ENCODE assay signal across 8 cellular contexts in the genomic region with DNA sequence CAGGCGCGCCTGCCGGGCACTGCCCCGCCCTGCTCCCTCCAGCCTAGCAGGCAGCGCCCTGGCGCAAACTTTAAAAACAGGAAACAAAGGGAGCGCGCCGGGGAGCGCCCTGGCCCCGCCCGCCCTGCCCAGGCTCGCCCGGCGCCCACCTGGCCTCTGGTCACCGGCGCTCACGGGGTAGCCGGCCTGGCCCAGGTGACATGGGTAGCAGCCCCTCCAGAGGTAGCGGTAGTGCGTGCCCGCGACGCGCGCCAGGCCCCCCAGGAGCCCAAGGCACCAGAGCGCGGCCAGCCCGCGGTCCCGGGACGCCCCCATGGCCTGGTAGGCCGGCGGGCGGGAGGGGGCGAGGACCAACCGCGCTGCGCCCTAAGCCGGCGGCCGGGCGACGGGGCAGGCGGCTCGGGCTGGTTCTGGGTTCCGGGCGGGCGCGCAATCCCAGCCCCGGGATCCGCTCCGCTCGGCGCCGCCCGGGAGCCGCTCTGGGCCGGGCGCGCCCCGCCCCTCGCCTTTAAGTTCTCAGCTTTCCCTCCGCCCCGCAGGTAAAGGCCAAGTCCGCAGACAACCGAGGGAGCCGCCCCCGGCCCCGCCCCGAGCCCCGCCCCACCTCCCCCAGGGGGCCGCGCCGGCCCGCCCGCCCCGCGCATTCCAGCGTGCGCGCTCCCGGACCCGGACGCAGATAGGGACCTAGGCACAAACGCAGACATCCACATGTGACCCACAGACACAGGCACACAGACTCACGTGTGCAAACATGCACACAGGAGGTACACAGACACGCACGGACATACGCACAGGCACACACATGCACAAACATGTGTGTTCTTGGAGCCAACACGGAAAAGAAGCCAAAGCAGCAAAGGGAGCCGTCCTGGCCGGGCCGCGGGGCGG.
DNase-seq lines count a peak whose midpoint lies in the region; ATAC-seq and TF ChIP-seq lines count a peak whose summit lies in the region.

No MANE protein-coding gene starts in this region.

- 0 to 2% (median 1%) methylated on average over 38 to 96 of the region's 96 CpGs for WGBS in heart left ventricle, 4 donors
- WGBS in psoas muscle, 3 donors, result 1% methylated on average over 46 to 96 of the region's 96 CpGs
- WGBS in upper lobe of left lung, 2 donors, result 0 to 1% methylated on average over 10 to 45 of the region's 96 CpGs

- H3K9me3 Mint-ChIP-seq in activated naive CD4-positive, alpha-beta T cell treated with anti-CD3 and anti-CD28 coated beads, Interleukin-2, amount 50 U/mL, for 24 hours, result no peaks in the 10 kb centered on the region

- intact Hi-C loops in heart left ventricle (cut with DNase I), result no loop called here
- intact Hi-C loops in psoas muscle (cut with DNase I), result no loop called here

- H3K27ac Mint-ChIP-seq in activated naive CD4-positive, alpha-beta T cell treated with anti-CD3 and anti-CD28 coated beads, Interleukin-2, amount 50 U/mL, for 24 hours, result no peak overlapping the region

- TF ChIP-seq EP300 in upper lobe of left lung (IDR thresholded peaks at IDR 0.05), result no peak

- ATAC-seq in heart left ventricle (peak; percentile 34 to 75 (median 69)), psoas muscle (peak; percentile 32 to 61 (median 50)), upper lobe of left lung (ENCODE audit: low FRiP score in 2 of 2) (peak; percentile 71 to 75), GM18907 (IDR thresholded peaks at IDR 0.05; ENCODE audit: unreplicated experiment) (no peak)

- H3K27ac ChIP-seq in 22Rv1, result peak overlapping the region; percentile 84
- H3K27ac ChIP-seq in SK-N-MC, result no peak overlapping the region
- H3K27ac ChIP-seq in heart left ventricle, result peak overlapping the region; percentile 52 to 87 (median 76)
- H3K27ac ChIP-seq in psoas muscle, result peak overlapping the region; percentile 77
- peak overlapping the region; percentile 64 to 83 (median 76) for H3K27ac ChIP-seq in upper lobe of left lung

- H3K4me1 ChIP-seq in heart left ventricle, result peaks cover 5 to 33% (median 18%) of the 10 kb centered on the region in 12 donors
- peaks cover 26% of the 10 kb centered on the region for H3K4me1 ChIP-seq in psoas muscle
- H3K4me1 ChIP-seq in upper lobe of left lung, result peaks cover 14 to 28% (median 18%) of the 10 kb centered on the region in 4 donors

- H3K9me3 ChIP-seq in SK-N-MC (ENCODE audit: low read depth, low read length), result no peaks in the 10 kb centered on the region
- no peaks in the 10 kb centered on the region for H3K9me3 ChIP-seq in heart left ventricle
- no peaks in the 10 kb centered on the region for H3K9me3 ChIP-seq in psoas muscle
- H3K9me3 ChIP-seq in upper lobe of left lung, result no peaks in the 10 kb centered on the region

- H3K36me3 ChIP-seq in SK-N-MC (ENCODE audit: insufficient read depth, low read length) (no peaks in the 10 kb centered on the region), heart left ventricle (no peaks in the 10 kb centered on the region), psoas muscle (ENCODE audit: insufficient read depth in 1 of 2, low read depth in 1 of 2) (no peaks in the 10 kb centered on the region), upper lobe of left lung (no peaks in the 10 kb centered on the region)

- H3K27me3 ChIP-seq in heart left ventricle, result no peaks in the 10 kb centered on the region
- no peaks in the 10 kb centered on the region for H3K27me3 ChIP-seq in psoas muscle (ENCODE audit: insufficient read depth in 3 of 3, low read length in 2 of 3)
- no peaks in the 10 kb centered on the region for H3K27me3 ChIP-seq in upper lobe of left lung

- TF ChIP-seq POLR2A in heart left ventricle (IDR thresholded peaks at IDR 0.05) (peak; percentile 36 to 93), upper lobe of left lung (IDR thresholded peaks at IDR 0.05) (peak in 2 of 4 donors; percentile 60 to 80)

- H3K27me3 Mint-ChIP-seq in activated naive CD4-positive, alpha-beta T cell treated with anti-CD3 and anti-CD28 coated beads, Interleukin-2, amount 50 U/mL, for 24 hours, result no peaks in the 10 kb centered on the region

- peak overlapping the region; percentile 66 for H3K9ac ChIP-seq in SK-N-MC (ENCODE audit: insufficient read length)

- peaks cover 18% of the 10 kb centered on the region for H3K4me1 Mint-ChIP-seq in activated naive CD4-positive, alpha-beta T cell treated with anti-CD3 and anti-CD28 coated beads, Interleukin-2, amount 50 U/mL, for 24 hours

- H3K36me3 Mint-ChIP-seq in activated naive CD4-positive, alpha-beta T cell treated with anti-CD3 and anti-CD28 coated beads, Interleukin-2, amount 50 U/mL, for 24 hours, result no peaks in the 10 kb centered on the region

- H3K4me3 ChIP-seq in SK-N-MC (peak overlapping the region; percentile 77), heart left ventricle (peak overlapping the region; percentile 39 to 86 (median 69)), psoas muscle (peak overlapping the region; percentile 71), upper lobe of left lung (peak overlapping the region; percentile 60 to 84 (median 71))

- TF ChIP-seq CTCF in 22Rv1 (IDR thresholded peaks at IDR 0.05) (no peak), heart left ventricle (IDR thresholded peaks at IDR 0.05) (no peak), psoas muscle (IDR thresholded peaks at IDR 0.05) (no peak), upper lobe of left lung (IDR thresholded peaks at IDR 0.05) (no peak)

- H3K4me3 Mint-ChIP-seq in activated naive CD4-positive, alpha-beta T cell treated with anti-CD3 and anti-CD28 coated beads, Interleukin-2, amount 50 U/mL, for 24 hours, result peak overlapping the region; percentile 76

- peak; percentile 88 for DNase-seq in HK-2 (ENCODE audit: unreplicated experiment)
- DNase-seq in SK-N-MC (ENCODE audit: low read depth, low spot score), result peak; percentile 28
- DNase-seq in heart left ventricle, result peak; percentile 69 to 88 (median 85)
- DNase-seq in psoas muscle, result peak; percentile 75 to 83
- DNase-seq in upper lobe of left lung, result peak; percentile 79 to 96

Comparison
In these comparisons a context has a peak if more than half of its experiments do, and no peak if none do; other contexts are left out.
1. DNase-seq: peak in every context shown above with its lines; median percentile 88 in HK-2; 88 in upper lobe of left lung; 85 in heart left ventricle; 79 in psoas muscle; 28 in SK-N-MC.